In the genomic region with DNA sequence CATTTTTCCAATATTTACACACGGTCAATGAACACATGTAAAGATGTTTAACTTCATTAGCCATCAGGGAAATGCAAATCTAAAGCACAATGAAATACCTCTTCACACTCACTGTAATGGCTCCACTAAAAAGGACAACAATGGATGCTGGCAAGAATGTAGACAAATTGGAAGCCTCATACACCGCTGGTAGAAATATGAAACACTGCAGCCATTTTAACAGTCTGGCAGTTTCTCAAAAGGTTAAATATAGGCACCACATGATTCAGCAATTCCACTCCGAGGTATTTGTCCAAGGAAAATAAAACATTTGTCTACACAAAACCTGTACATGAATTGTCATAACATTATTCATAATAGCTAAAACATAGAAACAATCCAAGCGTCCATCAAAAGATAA, we compare ENCODE assay signal across 20 cellular contexts. TPM values are rescaled to one million over a fixed set of nuclear protein-coding genes. Genes with fewer than 3 reads are reported as not detected.
DNase-seq lines count a peak whose midpoint lies in the region; ATAC-seq, FAIRE-seq and TF ChIP-seq lines count a peak whose summit lies in the region.
"Had no signal": no experiment of that assay in that cellular context is flagged by ENCODE, and none has a peak within 500 bp of the region (broad histone marks: within the 10 kb centered on the region; RNA-seq: fewer than 3 reads in every experiment).

No MANE protein-coding gene starts in this region.

- TF ChIP-seq POLR2A in endothelial cell of umbilical vein (IDR thresholded peaks at IDR 0.05; ENCODE audit: low read depth, low read length) (no peak), testis (IDR thresholded peaks at IDR 0.05) (no peak)

- H3K27ac ChIP-seq in 22Rv1 (peak overlapping the region; percentile 53), endothelial cell of umbilical vein (ENCODE audit: insufficient read depth, low read depth, low read length) (no peak overlapping the region), testis (no peak overlapping the region)
- no peak overlapping the region for H3K27ac ChIP-seq in CD8-positive, alpha-beta T cell (ENCODE audit: low read depth, low read length)
- H3K27ac ChIP-seq: cardiac muscle cell, hepatocyte, vagina had no signal

- no peak for DNase-seq in CD8-positive, alpha-beta T cell
- peak; percentile 52 for DNase-seq in NCI-H526 treated with DMSO at 0.1 percent for 48 hours (lab: John Stamatoyannopoulos, UW)
- peak; percentile 28 for DNase-seq in endothelial cell of umbilical vein (ENCODE audit: low read depth, low spot score)
- DNase-seq in testis, result no peak
- no peak for DNase-seq in left lobe of liver (ENCODE audit: low spot score)
- DNase-seq in activated naive CD4-positive, alpha-beta T cell treated with anti-CD3 and anti-CD28 coated beads, Interleukin-2, amount 10 ng/mL, durations not matched to agents 7 days and 5 days, result no peak
- no peak for DNase-seq in Caco-2
- DNase-seq: activated CD4-positive, alpha-beta memory T cell treated with anti-CD3 and anti-CD28 coated beads, Interleukin-2, amount 10 ng/mL, durations not matched to agents 7 days and 5 days; activated T-cell treated with anti-CD3 and anti-CD28 coated beads, Interleukin-2, amount 50 U/mL, for 72 hours; GDM1; naive thymus-derived CD4-positive, alpha-beta T cell; NCI-H1048; posterior cingulate gyrus; stimulated activated CD4-positive, alpha-beta T cell treated with anti-CD3 and anti-CD28 coated beads, Interleukin-4, amount 100 ng/mL, for 1 hour; T-cell had no signal

- no peaks in the 10 kb centered on the region for H3K4me1 ChIP-seq in CD8-positive, alpha-beta T cell (ENCODE audit: insufficient read depth, low read length)
- no peaks in the 10 kb centered on the region for H3K4me1 ChIP-seq in endothelial cell of umbilical vein (ENCODE audit: control insufficient read depth, extremely low read depth, insufficient read depth, low read length)
- peaks cover 4% of the 10 kb centered on the region for H3K4me1 ChIP-seq in testis
- H3K4me1 ChIP-seq in Caco-2, result 0 out of 2 replicates have a peak, but pooled peaks cover 5% of the 10 kb centered on the region

- dilution Hi-C loops in endothelial cell of umbilical vein (cut with MboI; ENCODE audit: extremely low pct_ligation_motif_present, low sequenced_read_pairs), result no loop called here

- H3K4me3 Mint-ChIP-seq in CD8-positive, alpha-beta T cell, result no peak overlapping the region
- no peak overlapping the region for H3K4me3 Mint-ChIP-seq in activated naive CD4-positive, alpha-beta T cell treated with anti-CD3 and anti-CD28 coated beads, Interleukin-2, amount 10 ng/mL, durations not matched to agents 7 days and 5 days
- H3K4me3 Mint-ChIP-seq in Caco-2 (ENCODE audit: unreplicated experiment), result no peak overlapping the region
- H3K4me3 Mint-ChIP-seq: activated CD4-positive, alpha-beta memory T cell treated with anti-CD3 and anti-CD28 coated beads, Interleukin-2, amount 10 ng/mL, durations not matched to agents 7 days and 5 days; activated T-cell treated with anti-CD3 and anti-CD28 coated beads, Interleukin-2, amount 50 U/mL, for 72 hours; naive thymus-derived CD4-positive, alpha-beta T cell; T-cell had no signal

- H3K9ac ChIP-seq in endothelial cell of umbilical vein (replicated peaks; ENCODE audit: extremely low read depth, insufficient read depth, low read length), result no peak overlapping the region

- CTCF ChIA-PET in CD8-positive, alpha-beta T cell (lab: Charles Lee), result interaction anchor here (2.8 kb wide), 1 partner anchor 33 kb away, joined by 13 read pairs; no protein-coding TSS in a partner anchor
- CTCF ChIA-PET in endothelial cell of umbilical vein (lab: Charles Lee), result interaction anchor here (2.0 kb wide), 1 partner anchor 32 kb away, joined by 10 read pairs; no protein-coding TSS in a partner anchor
- CTCF ChIA-PET in activated naive CD4-positive, alpha-beta T cell treated with anti-CD3 and anti-CD28 coated beads, Interleukin-2, amount 10 ng/mL, durations not matched to agents 7 days and 5 days (lab: Charles Lee), result no interaction called here
- CTCF ChIA-PET in Caco-2 (lab: Charles Lee), result no interaction called here

- H3K27me3 ChIP-seq in CD8-positive, alpha-beta T cell (ENCODE audit: insufficient read depth, low read length), result no peaks in the 10 kb centered on the region
- H3K27me3 ChIP-seq in endothelial cell of umbilical vein (ENCODE audit: control insufficient read depth in 2 of 2, insufficient read depth in 2 of 2, low read length in 2 of 2) (no peaks in the 10 kb centered on the region), testis (no peaks in the 10 kb centered on the region), Caco-2 (replicated peaks; ENCODE audit: control insufficient read depth, insufficient read depth, low read length) (no peaks in the 10 kb centered on the region)
- H3K27me3 ChIP-seq: cardiac muscle cell, hepatocyte, vagina had no signal

- H3K4me3 ChIP-seq in CD8-positive, alpha-beta T cell (ENCODE audit: low read depth, low read length), result no peak overlapping the region
- H3K4me3 ChIP-seq in endothelial cell of umbilical vein (replicated peaks in 1 of 3; ENCODE audit: insufficient read depth in 1 of 3, low read depth in 1 of 3, low read length in 3 of 3) (no peak overlapping the region), testis (no peak overlapping the region), Caco-2 (ENCODE audit: low read depth, low read length) (no peak overlapping the region)
- H3K4me3 ChIP-seq: cardiac muscle cell, hepatocyte, vagina had no signal

- peaks cover 51% of the 10 kb centered on the region for H3K4me1 Mint-ChIP-seq in CD8-positive, alpha-beta T cell (ENCODE audit: low read depth)
- peaks cover 33% of the 10 kb centered on the region for H3K4me1 Mint-ChIP-seq in activated naive CD4-positive, alpha-beta T cell treated with anti-CD3 and anti-CD28 coated beads, Interleukin-2, amount 10 ng/mL, durations not matched to agents 7 days and 5 days
- H3K4me1 Mint-ChIP-seq in Caco-2 (ENCODE audit: low read depth, unreplicated experiment), result peaks cover 7% of the 10 kb centered on the region

- H3K36me3 Mint-ChIP-seq in CD8-positive, alpha-beta T cell, result peaks cover 67% of the 10 kb centered on the region
- peaks cover 56% of the 10 kb centered on the region for H3K36me3 Mint-ChIP-seq in activated naive CD4-positive, alpha-beta T cell treated with anti-CD3 and anti-CD28 coated beads, Interleukin-2, amount 10 ng/mL, durations not matched to agents 7 days and 5 days
- peaks cover 18% of the 10 kb centered on the region for H3K36me3 Mint-ChIP-seq in Caco-2 (ENCODE audit: insufficient read depth, unreplicated experiment)

- peak; percentile 55 for FAIRE-seq in endothelial cell of umbilical vein (lab: Jason Lieb, UNC)
- FAIRE-seq: D721Med had no signal

- no peaks in the 10 kb centered on the region for H3K9me1 ChIP-seq in endothelial cell of umbilical vein (replicated peaks; ENCODE audit: control insufficient read depth, extremely low read depth, insufficient read depth, low read length)

- TF ChIP-seq CTCF in 22Rv1 (IDR thresholded peaks at IDR 0.05), result no peak
- no peak for TF ChIP-seq CTCF in CD8-positive, alpha-beta T cell (IDR thresholded peaks at IDR 0.05)
- TF ChIP-seq CTCF in endothelial cell of umbilical vein (IDR thresholded peaks at IDR 0.05; ENCODE audit: extremely low read depth in 1 of 2, insufficient read depth in 1 of 2, low read depth in 1 of 2, low read length in 2 of 2), result no peak
- TF ChIP-seq CTCF in testis (IDR thresholded peaks at IDR 0.05), result no peak
- no peak for TF ChIP-seq CTCF in Caco-2 (IDR thresholded peaks at IDR 0.05; ENCODE audit: insufficient read depth in 1 of 2, low read depth in 1 of 2, low read length in 1 of 2, severe bottlenecking in 1 of 2, unreplicated experiment in 1 of 2)

- no TSS peak for BruUV-seq in endothelial cell of umbilical vein (replicated peaks; lab: Mats Ljungman, UMichigan)
- no TSS peak for BruUV-seq in Caco-2 (replicated peaks; lab: Mats Ljungman, UMichigan)

- peak overlapping the region; percentile 52 for H3K27ac Mint-ChIP-seq in CD8-positive, alpha-beta T cell
- H3K27ac Mint-ChIP-seq in activated naive CD4-positive, alpha-beta T cell treated with anti-CD3 and anti-CD28 coated beads, Interleukin-2, amount 10 ng/mL, durations not matched to agents 7 days and 5 days, result no peak overlapping the region
- H3K27ac Mint-ChIP-seq in Caco-2 (ENCODE audit: unreplicated experiment), result no peak overlapping the region
- H3K27ac Mint-ChIP-seq: activated CD4-positive, alpha-beta memory T cell treated with anti-CD3 and anti-CD28 coated beads, Interleukin-2, amount 10 ng/mL, durations not matched to agents 7 days and 5 days; activated T-cell treated with anti-CD3 and anti-CD28 coated beads, Interleukin-2, amount 50 U/mL, for 72 hours; T-cell had no signal

- H3K27me3 Mint-ChIP-seq in CD8-positive, alpha-beta T cell (ENCODE audit: low read depth), result no peaks in the 10 kb centered on the region
- H3K27me3 Mint-ChIP-seq in activated naive CD4-positive, alpha-beta T cell treated with anti-CD3 and anti-CD28 coated beads, Interleukin-2, amount 10 ng/mL, durations not matched to agents 7 days and 5 days, result no peaks in the 10 kb centered on the region
- H3K27me3 Mint-ChIP-seq in Caco-2 (ENCODE audit: insufficient read depth, unreplicated experiment), result no peaks in the 10 kb centered on the region
- H3K27me3 Mint-ChIP-seq: activated CD4-positive, alpha-beta memory T cell treated with anti-CD3 and anti-CD28 coated beads, Interleukin-2, amount 10 ng/mL, durations not matched to agents 7 days and 5 days; naive thymus-derived CD4-positive, alpha-beta T cell; T-cell had no signal

- ATAC-seq in CD8-positive, alpha-beta T cell, result no peak
- ATAC-seq in left lobe of liver, result no peak
- ATAC-seq: activated T-cell treated with anti-CD3 and anti-CD28 coated beads, Interleukin-2, amount 50 U/mL, for 72 hours; naive thymus-derived CD4-positive, alpha-beta T cell; T-cell had no signal

- peaks cover 21% of the 10 kb centered on the region for H3K79me2 ChIP-seq in endothelial cell of umbilical vein (ENCODE audit: control insufficient read depth, insufficient read depth, low read length)

- no peaks in the 10 kb centered on the region for H4K20me1 ChIP-seq in endothelial cell of umbilical vein (replicated peaks; ENCODE audit: control insufficient read depth, extremely low read depth, insufficient read depth, low read length)

- no peaks in the 10 kb centered on the region for H3K9me3 ChIP-seq in CD8-positive, alpha-beta T cell (ENCODE audit: low read length)
- no peaks in the 10 kb centered on the region for H3K9me3 ChIP-seq in endothelial cell of umbilical vein (replicated peaks; ENCODE audit: control insufficient read depth, insufficient read depth, low read length)
- no peaks in the 10 kb centered on the region for H3K9me3 ChIP-seq in testis
- no peaks in the 10 kb centered on the region for H3K9me3 ChIP-seq in Caco-2
- H3K9me3 ChIP-seq: vagina had no signal

- peaks cover 13% of the 10 kb centered on the region for H3K36me3 ChIP-seq in CD8-positive, alpha-beta T cell (ENCODE audit: insufficient read depth, low read length)
- H3K36me3 ChIP-seq in endothelial cell of umbilical vein (ENCODE audit: control insufficient read depth in 2 of 2, extremely low read depth in 1 of 2, insufficient read depth in 2 of 2, low read length in 2 of 2) (peaks cover 3 to 6% of the 10 kb centered on the region in 2 experiments), testis (ENCODE audit: low read depth, missing control alignments) (no peaks in the 10 kb centered on the region), Caco-2 (ENCODE audit: control insufficient read depth, insufficient read depth, low read length) (peaks cover 1% of the 10 kb centered on the region; the same call in 1 of the 2 replicates)

- no peak overlapping the region for H2AFZ ChIP-seq in endothelial cell of umbilical vein (ENCODE audit: low read depth, low read length)
- H2AFZ ChIP-seq: hepatocyte had no signal

- intact Hi-C loops in CD8-positive, alpha-beta T cell (cut with DNase I, micrococcal nuclease), result no loop called here
- intact Hi-C loops in endothelial cell of umbilical vein (cut with micrococcal nuclease), result no loop called here
- intact Hi-C loops in testis (cut with DNase I; ENCODE audit: low total_unique reads), result no loop called here
- intact Hi-C loops in Caco-2 (cut with micrococcal nuclease; ENCODE audit: unreplicated experiment), result no loop called here

- H3K9me3 Mint-ChIP-seq in CD8-positive, alpha-beta T cell, result no peaks in the 10 kb centered on the region
- no peaks in the 10 kb centered on the region for H3K9me3 Mint-ChIP-seq in activated naive CD4-positive, alpha-beta T cell treated with anti-CD3 and anti-CD28 coated beads, Interleukin-2, amount 10 ng/mL, durations not matched to agents 7 days and 5 days
- no peaks in the 10 kb centered on the region for H3K9me3 Mint-ChIP-seq in Caco-2 (ENCODE audit: unreplicated experiment)
- H3K9me3 Mint-ChIP-seq: activated CD4-positive, alpha-beta memory T cell treated with anti-CD3 and anti-CD28 coated beads, Interleukin-2, amount 10 ng/mL, durations not matched to agents 7 days and 5 days; activated T-cell treated with anti-CD3 and anti-CD28 coated beads, Interleukin-2, amount 50 U/mL, for 72 hours; naive thymus-derived CD4-positive, alpha-beta T cell; T-cell had no signal

- no peak overlapping the region for H3K4me2 ChIP-seq in endothelial cell of umbilical vein (ENCODE audit: insufficient read depth, low read length)
- H3K4me2 ChIP-seq: hepatocyte had no signal

- POLR2A ChIA-PET in CD8-positive, alpha-beta T cell (lab: Charles Lee), result interaction anchor here (1.3 kb wide), 1 partner anchor 19 kb away, joined by 3 read pairs; no protein-coding TSS in a partner anchor
- POLR2A ChIA-PET in endothelial cell of umbilical vein (lab: Charles Lee), result no interaction called here
- POLR2A ChIA-PET in Caco-2 (lab: Charles Lee), result no interaction called here

- 90 to 91% methylated on average over 4 of the region's 4 CpGs for WGBS in testis, 2 donors

RNA-seq across cellular contexts. Expression of gene RNF145, which starts 20.0 kb away (rescaled TPM):
- total RNA-seq in CD8-positive, alpha-beta T cell, result 10 to 100 TPM; 62.0 to 72.8 TPM
- 59.7 and 62.3 TPM in 2 replicates for total RNA-seq in endothelial cell of umbilical vein
- 33.6 and 39.4 TPM in 2 replicates for polyA plus RNA-seq in endothelial cell of umbilical vein
- polyA plus RNA-seq in endothelial cell of umbilical vein (2011; cell fraction: cytosol; rRNA removed), result 35.0 and 41.6 TPM in 2 replicates
- 47.0 and 50.4 TPM in 2 replicates for polyA plus RNA-seq in endothelial cell of umbilical vein (2011; cell fraction: nucleus; rRNA removed)
- polyA plus RNA-seq in endothelial cell of umbilical vein (2012), result 29.8 and 39.8 TPM in 2 replicates
- polyA minus RNA-seq in endothelial cell of umbilical vein, result 73.4 and 80.2 TPM in 2 replicates
- 20.3 TPM for polyA minus RNA-seq in endothelial cell of umbilical vein (2011; cell fraction: cytosol; rRNA and poly(A)+ RNA removed)
- polyA minus RNA-seq in endothelial cell of umbilical vein (2011; cell fraction: nucleus; rRNA and poly(A)+ RNA removed), result 30.4 and 44.2 TPM in 2 replicates
- 10 to 100 TPM; 39.5 to 40.4 TPM for total RNA-seq in testis
- 30.0 TPM for polyA plus RNA-seq in testis (ENCODE audit: insufficient read depth, low read depth, low replicate concordance)
- total RNA-seq in left lobe of liver, result 8.4 TPM
- total RNA-seq in Caco-2 (2022), result 28.3 and 38.7 TPM in 2 replicates

Comparison
In these comparisons a context has a peak if more than half of its experiments do, and no peak if none do; other contexts are left out.
1. DNase-seq: peak in NCI-H526 treated with DMSO at 0.1 percent for 48 hours (single experiment) and endothelial cell of umbilical vein (single experiment); none in CD8-positive, alpha-beta T cell (0 of 7), testis (single experiment), left lobe of liver (single experiment), activated naive CD4-positive, alpha-beta T cell treated with anti-CD3 and anti-CD28 coated beads, Interleukin-2, amount 10 ng/mL, durations not matched to agents 7 days and 5 days (single experiment) and Caco-2 (0 of 2).
2. CTCF ChIA-PET loops: an anchor here in CD8-positive, alpha-beta T cell (2.8 kb wide) and endothelial cell of umbilical vein (2.0 kb wide); none called in activated naive CD4-positive, alpha-beta T cell treated with anti-CD3 and anti-CD28 coated beads, Interleukin-2, amount 10 ng/mL, durations not matched to agents 7 days and 5 days and Caco-2.